8 cellular contexts compared by ENCODE assay signal in genomic region chr18:57820573-57820972, GRCh38. TPM values are rescaled to one million over a fixed set of nuclear protein-coding genes. Genes with fewer than 3 reads are reported as not detected.
DNase-seq lines count a peak whose midpoint lies in the region; ATAC-seq, FAIRE-seq and TF ChIP-seq lines count a peak whose summit lies in the region.
"Not testable (repeated sequence)": the region's sequence is repeated elsewhere in the genome, so short reads cannot be mapped to it uniquely, and the experiment has no call there.

No MANE protein-coding gene starts in this region.

- not testable (repeated sequence) for TF ChIP-seq RAD21 in IMR-90 (IDR thresholded peaks at IDR 0.05; ENCODE audit: low read length); K562 (CRISPR knock-in tag; conservative IDR thresholded peaks at IDR 0.05 in 1 of 2, IDR thresholded peaks at IDR 0.05 in 1 of 2)

- peak overlapping the region; percentile 57; the same call in 1 of the 2 replicates for H3K23ac ChIP-seq in IMR-90 (ENCODE audit: low read depth, low read length)
- H3K23ac ChIP-seq in mesenchymal stem cell (ENCODE audit: low read length in 2 of 2): not testable (repeated sequence)

- TF ChIP-seq CTCF in IMR-90 (conservative IDR thresholded peaks at IDR 0.05; ENCODE audit: low read depth, low read length); RWPE2 (IDR thresholded peaks at IDR 0.05; ENCODE audit: poor library complexity, severe bottlenecking); K562 (IDR thresholded peaks at IDR 0.05 in 2 of 3, conservative IDR thresholded peaks at IDR 0.05 in 1 of 3; ENCODE audit: insufficient read depth in 2 of 3, low read depth in 1 of 3, low read length in 3 of 3); endothelial cell (IDR thresholded peaks at IDR 0.05; ENCODE audit: unreplicated experiment); glutamatergic neuron (IDR thresholded peaks at IDR 0.05; ENCODE audit: partially characterized antibody, unreplicated experiment): not testable (repeated sequence)

- FAIRE-seq in K562 (lab: Jason Lieb, UNC): not testable (repeated sequence)

- not testable (repeated sequence) for H3K4me2 ChIP-seq in IMR-90 (ENCODE audit: low read depth, low read length); mesenchymal stem cell (ENCODE audit: low read length, poor library complexity, severe bottlenecking)
- H3K4me2 ChIP-seq in K562 (ENCODE audit: insufficient read depth, low read length): peak overlapping the region; percentile 40; the same call in 1 of the 2 replicates
- peak overlapping the region; percentile 61 for H3K4me2 ChIP-seq in skeletal muscle satellite cell (ENCODE audit: low read length)

- POLR2A ChIA-PET in IMR-90 (lab: Charles Lee; ENCODE audit: unreplicated experiment); K562 (lab: Yijun Ruan, JAX): not testable (repeated sequence)

- ATAC-seq in IMR-90 (ENCODE audit: low read depth) (0 out of 2 replicates have a peak, but pooled peaks have one; percentile 16), K562 (peak; percentile 36; the same call in 2 of the 3 replicates)
- not testable (repeated sequence) for ATAC-seq in RWPE2 (ENCODE audit: low read depth)

- not testable (repeated sequence) for H4K5ac ChIP-seq in IMR-90 (ENCODE audit: low read depth, low read length)

- H3K9me3 ChIP-seq in IMR-90 (ENCODE audit: control insufficient read depth, insufficient read depth, low read length); RWPE2 (ENCODE audit: severe bottlenecking); K562 (replicated peaks; ENCODE audit: control insufficient read depth, insufficient read depth, low read depth, low read length); mesenchymal stem cell (ENCODE audit: control insufficient read depth, low read length); skeletal muscle satellite cell (replicated peaks; ENCODE audit: low read length): not testable (repeated sequence)

- peak overlapping the region; percentile 2 to 94; a peak in 2 of 4 replicates for H4K8ac ChIP-seq in IMR-90 (ENCODE audit: low read depth in 2 of 2, low read length in 2 of 2)
- peak overlapping the region; percentile 50 for H4K8ac ChIP-seq in mesenchymal stem cell (ENCODE audit: low read length)

- H4K20me1 ChIP-seq in IMR-90 (ENCODE audit: insufficient read depth, low read length); K562 (replicated peaks; ENCODE audit: control insufficient read depth, insufficient read depth, low read length): not testable (repeated sequence)

- peak overlapping the region; percentile 77 for H3K4ac ChIP-seq in IMR-90 (ENCODE audit: low read depth, low read length)
- H3K4ac ChIP-seq in mesenchymal stem cell (ENCODE audit: low read depth in 1 of 2, low read length in 2 of 2): not testable (repeated sequence)

- 100% methylated on average over 1 of the region's 2 CpGs; no CpG with 5 or more reads in 1 of the 2 experiments for WGBS in IMR-90 (ENCODE audit: extremely low coverage in 2 of 2, insufficient read length in 1 of 2), 2 experiments
- WGBS in K562 (ENCODE audit: insufficient coverage, low coverage, missing lambda C conversion rate): 60% methylated on average over 2 of the region's 2 CpGs
- 100% methylated on average over 1 of the region's 2 CpGs for WGBS in mesenchymal stem cell

- peak overlapping the region; percentile 33; the same call in 1 of the 3 replicates for H2BK15ac ChIP-seq in IMR-90 (ENCODE audit: low read depth, low read length)
- H2BK15ac ChIP-seq in mesenchymal stem cell (ENCODE audit: low read depth, poor library complexity, severe bottlenecking): not testable (repeated sequence)

- TF ChIP-seq POLR2A in IMR-90 (IDR thresholded peaks at IDR 0.05; ENCODE audit: low read depth, low read length); K562 (conservative IDR thresholded peaks at IDR 0.05): not testable (repeated sequence)

- H3K4me3 Mint-ChIP-seq in endothelial cell (ENCODE audit: unreplicated experiment); glutamatergic neuron (ENCODE audit: unreplicated experiment): not testable (repeated sequence)

- H3K14ac ChIP-seq in IMR-90 (replicated peaks; ENCODE audit: low read depth, low read length): peak overlapping the region; percentile 56; the same call in 1 of the 2 replicates
- not testable (repeated sequence) for H3K14ac ChIP-seq in mesenchymal stem cell (ENCODE audit: low read length in 2 of 2)

- H2AK9ac ChIP-seq in IMR-90 (replicated peaks; ENCODE audit: low read depth, low read length, poor library complexity): not testable (repeated sequence)

- CTCF ChIA-PET in IMR-90 (lab: Yijun Ruan, JAX); K562 (lab: Yijun Ruan, JAX; ENCODE audit: low intra/inter-chr PET ratio): not testable (repeated sequence)

- H3K27ac Mint-ChIP-seq in endothelial cell (ENCODE audit: unreplicated experiment): peak overlapping the region; percentile 92
- not testable (repeated sequence) for H3K27ac Mint-ChIP-seq in glutamatergic neuron (ENCODE audit: unreplicated experiment)

- intact Hi-C loops in IMR-90 (cut with micrococcal nuclease); K562 (cut with micrococcal nuclease): not testable (repeated sequence)

- not testable (repeated sequence) for TF ChIP-seq EP300 in K562 (IDR thresholded peaks at IDR 0.05; ENCODE audit: low read length)

- not testable (repeated sequence) for H3K9ac ChIP-seq in IMR-90 (ENCODE audit: low read depth, low read length)
- H3K9ac ChIP-seq in K562 (ENCODE audit: insufficient read depth in 1 of 2, low read depth in 2 of 2, low read length in 2 of 2) (peak overlapping the region in 1 of 2 experiments; percentile 60; a peak in 1 of 4 replicates), mesenchymal stem cell (ENCODE audit: low read length) (peak overlapping the region; percentile 27), skeletal muscle satellite cell (ENCODE audit: low read depth, low read length) (peak overlapping the region; percentile 59)

- H4K91ac ChIP-seq in IMR-90 (ENCODE audit: insufficient read depth, low read depth, low read length): peak overlapping the region; percentile 8; the same call in 1 of the 2 replicates
- not testable (repeated sequence) for H4K91ac ChIP-seq in mesenchymal stem cell (ENCODE audit: low read length)

- H2BK120ac ChIP-seq in IMR-90 (ENCODE audit: low read depth, low read length): peak overlapping the region; percentile 87
- H2BK120ac ChIP-seq in mesenchymal stem cell (ENCODE audit: low read depth, low read length): not testable (repeated sequence)

- H3K4me3 ChIP-seq in IMR-90 (ENCODE audit: insufficient read depth, low read depth, low read length); RWPE2 (ENCODE audit: severe bottlenecking); K562; mesenchymal stem cell (ENCODE audit: insufficient read depth in 1 of 2, low read depth in 1 of 2, low read length in 2 of 2): not testable (repeated sequence)
- peak overlapping the region; percentile 34 for H3K4me3 ChIP-seq in skeletal muscle satellite cell (ENCODE audit: low read length)

- H3K36me3 ChIP-seq in IMR-90 (ENCODE audit: control insufficient read depth, insufficient read depth, low read length); RWPE2 (ENCODE audit: low read depth); K562 (ENCODE audit: control insufficient read depth, insufficient read depth, low read length); mesenchymal stem cell (ENCODE audit: control insufficient read depth in 1 of 2, insufficient read depth in 2 of 2, low read depth in 1 of 2, low read length in 2 of 2); skeletal muscle satellite cell (ENCODE audit: insufficient read depth, low read length): not testable (repeated sequence)

- dilution Hi-C loops in IMR-90 (cut with HindIII; ENCODE audit: low sequenced_read_pairs, unreplicated experiment): not testable (repeated sequence)

- not testable (repeated sequence) for H3K27ac ChIP-seq in IMR-90 (ENCODE audit: insufficient read depth, low read length)
- H3K27ac ChIP-seq in RWPE2 (ENCODE audit: poor library complexity, severe bottlenecking) (peak overlapping the region; percentile 84), K562 (ENCODE audit: extremely low read depth, low read depth, low read length) (peak overlapping the region; percentile 73), mesenchymal stem cell (ENCODE audit: low read length, poor library complexity, severe bottlenecking) (peak overlapping the region; percentile 96)

- peak overlapping the region; percentile 80; the same call in 1 of the 2 replicates for H2AK5ac ChIP-seq in IMR-90 (ENCODE audit: low read depth, low read length)
- peak overlapping the region; percentile 64 for H2AK5ac ChIP-seq in mesenchymal stem cell (ENCODE audit: low read length, severe bottlenecking)

- peak overlapping the region in 1 of 2 experiments; percentile 37 for H2BK12ac ChIP-seq in mesenchymal stem cell (ENCODE audit: low read length in 2 of 2)

- peaks cover 15% of the 10 kb centered on the region for H3K9me1 ChIP-seq in IMR-90 (ENCODE audit: insufficient read depth, low read length)
- H3K9me1 ChIP-seq in K562 (ENCODE audit: control insufficient read depth, insufficient read depth, low read length): not testable (repeated sequence)

- not testable (repeated sequence) for H3K27me3 Mint-ChIP-seq in endothelial cell (ENCODE audit: unreplicated experiment); glutamatergic neuron (ENCODE audit: unreplicated experiment)

- H3K4me1 Mint-ChIP-seq in endothelial cell (ENCODE audit: unreplicated experiment): peaks cover 23% of the 10 kb centered on the region
- H3K4me1 Mint-ChIP-seq in glutamatergic neuron (ENCODE audit: low read depth, unreplicated experiment): not testable (repeated sequence)

- peak overlapping the region; percentile 97 for H2BK20ac ChIP-seq in IMR-90 (ENCODE audit: low read depth, low read length)

- H3K27me3 ChIP-seq in IMR-90 (ENCODE audit: control insufficient read depth, insufficient read depth, low read length); RWPE2 (ENCODE audit: insufficient read depth, poor library complexity, severe bottlenecking); K562 (ENCODE audit: control insufficient read depth in 2 of 2, insufficient read depth in 2 of 2, low read length in 2 of 2); mesenchymal stem cell (ENCODE audit: control insufficient read depth in 1 of 2, insufficient read depth in 1 of 2, low read length in 2 of 2); skeletal muscle satellite cell (ENCODE audit: control insufficient read depth, insufficient read depth, low read length): not testable (repeated sequence)

- BruUV-seq in IMR-90 (replicated peaks; lab: Mats Ljungman, UMichigan); K562 (replicated peaks; lab: Mats Ljungman, UMichigan): not testable (repeated sequence)

- peak; percentile 42 for DNase-seq in A172 (ENCODE audit: low spot score)
- not testable (repeated sequence) for DNase-seq in IMR-90; RWPE2 (ENCODE audit: low spot score); endothelial cell (ENCODE audit: low spot score); mesenchymal stem cell
- DNase-seq in K562 (ENCODE audit: extremely low read depth in 1 of 4, low spot score in 3 of 4): peak in 1 of 4 experiments; percentile 11
- DNase-seq in glutamatergic neuron: peak; percentile 24

- peak overlapping the region; percentile 2; the same call in 1 of the 2 replicates for H3K18ac ChIP-seq in IMR-90 (ENCODE audit: low read depth, low read length)
- not testable (repeated sequence) for H3K18ac ChIP-seq in mesenchymal stem cell (ENCODE audit: low read depth in 1 of 2, low read length in 2 of 2)

- in situ Hi-C loops in IMR-90 (cut with MboI; ENCODE audit: low sequenced_read_pairs); K562 (cut with MboI): not testable (repeated sequence)

- not testable (repeated sequence) for H3K36me3 Mint-ChIP-seq in endothelial cell (ENCODE audit: low read depth, unreplicated experiment); glutamatergic neuron (ENCODE audit: unreplicated experiment)

- H3K79me2 ChIP-seq in K562 (ENCODE audit: control insufficient read depth, insufficient read depth, low read length): not testable (repeated sequence)

- H3K56ac ChIP-seq in IMR-90 (ENCODE audit: extremely low read depth, insufficient read depth, low read length): not testable (repeated sequence)

- H2AFZ ChIP-seq in IMR-90 (replicated peaks; ENCODE audit: low read length, poor library complexity) (peak overlapping the region; percentile 74), K562 (ENCODE audit: low read depth, low read length) (peak overlapping the region; percentile 86)
- H2AFZ ChIP-seq in mesenchymal stem cell (ENCODE audit: low read depth, low read length): not testable (repeated sequence)

- peak overlapping the region; percentile 69 for H2BK5ac ChIP-seq in IMR-90 (ENCODE audit: low read depth, low read length, poor library complexity, severe bottlenecking)
- H2BK5ac ChIP-seq in mesenchymal stem cell (ENCODE audit: low read depth, low read length, poor library complexity, severe bottlenecking): not testable (repeated sequence)

- H3K9me3 Mint-ChIP-seq in endothelial cell (ENCODE audit: unreplicated experiment); glutamatergic neuron (ENCODE audit: unreplicated experiment): not testable (repeated sequence)

- H3K4me1 ChIP-seq in IMR-90 (ENCODE audit: control insufficient read depth, insufficient read depth, low read length) (peaks cover 16% of the 10 kb centered on the region), RWPE2 (ENCODE audit: insufficient read depth, poor library complexity, severe bottlenecking) (peaks cover 14% of the 10 kb centered on the region), K562 (replicated peaks in 1 of 2; ENCODE audit: control insufficient read depth in 2 of 2, insufficient read depth in 2 of 2, low read length in 2 of 2) (peaks cover 0 to 20% of the 10 kb centered on the region in 2 experiments; a peak in 3 of 5 replicates), skeletal muscle satellite cell (ENCODE audit: control insufficient read depth, insufficient read depth, low read length) (peaks cover 18% of the 10 kb centered on the region)
- H3K4me1 ChIP-seq in mesenchymal stem cell (ENCODE audit: control insufficient read depth, insufficient read depth, low read depth, low read length): not testable (repeated sequence)

- not testable (repeated sequence) for H3K79me1 ChIP-seq in IMR-90 (ENCODE audit: low read depth in 1 of 2, low read length in 2 of 2); mesenchymal stem cell (replicated peaks; ENCODE audit: low read length, poor library complexity, severe bottlenecking)

RNA-seq across cellular contexts. Expression of gene ATP8B1, which starts 17.5 kb away (rescaled TPM):
- total RNA-seq in A172 (2014; rRNA removed; shearing (Covaris generic)): 38.2 and 38.8 TPM in 2 replicates
- 136 and 170 TPM in 2 replicates for total RNA-seq in IMR-90 (2012; rRNA removed)
- 57.7 and 64.3 TPM in 2 replicates for polyA plus RNA-seq in IMR-90 (2012; rRNA removed)
- polyA plus RNA-seq in IMR-90 (2012; cell fraction: cytosol; rRNA removed): 23.4 and 27.5 TPM in 2 replicates
- polyA plus RNA-seq in IMR-90 (2012; cell fraction: nucleus; rRNA removed; ENCODE audit: low replicate concordance): 31.8 and 116 TPM in 2 replicates
- total RNA-seq in K562 (2011; cell fraction: chromatin; rRNA removed; ENCODE audit: low replicate concordance): 0.79 TPM in 1 of 2 replicates, not detected in the other
- under 0.01 and 0.13 TPM in 2 replicates for total RNA-seq in K562 (2011; cell fraction: nucleolus; rRNA removed)
- total RNA-seq in K562 (2011; cell fraction: nucleoplasm; rRNA removed): 0.07 TPM in 1 of 2 replicates, not detected in the other
- total RNA-seq in K562 (2014; rRNA removed): 0.04 TPM in 1 of 2 replicates, not detected in the other
- total RNA-seq in K562 (2014; rRNA removed; fragmentation: Illumina TruSeq; extraction: Trizol): 0.04 and 0.22 TPM in 2 replicates
- 0.04 TPM in 1 of 2 replicates, not detected in the other for total RNA-seq in K562 (2015; rRNA removed; fragmentation: Illumina TruSeq; extraction: Trizol)
- 0.20 and 0.22 TPM in 2 replicates for total RNA-seq in K562 (2021)
- polyA plus RNA-seq in K562 (2011; rRNA removed): 0.01 and 0.07 TPM in 2 replicates
- 0.01 and 0.55 TPM in 2 replicates for polyA plus RNA-seq in K562 (2011; cell fraction: cytosol; rRNA removed)
- 0.04 TPM in 1 of 2 replicates, not detected in the other for polyA plus RNA-seq in K562 (2011; cell fraction: nucleus; rRNA removed)
- polyA plus RNA-seq in K562 (2012): 0.08 TPM in 2 replicates
- polyA plus RNA-seq in K562 (2014; fragmentation: Illumina TruSeq; extraction: Trizol): 0.03 TPM in 1 of 2 replicates, not detected in the other
- polyA plus RNA-seq in K562 (2014; fragmentation: Nextera tagmentation; extraction: Ambion mirVana): not detected
- polyA plus RNA-seq in K562 (2014; rRNA removed): 0.01 TPM in 1 of 2 replicates, not detected in the other
- polyA minus RNA-seq in K562 (2011; rRNA and poly(A)+ RNA removed): 0.14 and 0.24 TPM in 2 replicates
- polyA minus RNA-seq in K562 (2011; cell fraction: cytosol; rRNA and poly(A)+ RNA removed): not detected in 2 replicates
- polyA minus RNA-seq in K562 (2011; cell fraction: nucleus; rRNA and poly(A)+ RNA removed): 0.22 TPM in 1 of 2 replicates, not detected in the other
- total RNA-seq in endothelial cell (ENCODE audit: unreplicated experiment): 66.7 TPM
- total RNA-seq in glutamatergic neuron (ENCODE audit: unreplicated experiment): 0.07 TPM
- polyA plus RNA-seq in mesenchymal stem cell (2013, experiment 1 of 2): 4.3 TPM
- 4.2 TPM for polyA plus RNA-seq in mesenchymal stem cell (2013, experiment 2 of 2)
- total RNA-seq in skeletal muscle satellite cell (2012; rRNA removed): 19.7 and 23.6 TPM in 2 replicates

Comparison
In these comparisons a context has a peak if more than half of its experiments do, and no peak if none do; other contexts are left out.
1. RNA of gene ATP8B1, which starts 17.5 kb away (total RNA-seq): 136 to 170 TPM in IMR-90, 66.7 TPM in endothelial cell (single experiment) and 38.2 to 38.8 TPM in A172; 0.07 TPM in glutamatergic neuron (single experiment) and under 0.01 to 0.79 TPM in K562; every median in the first group is over 10 times any median in the second.